Comparison of ENCODE assay signal across 8 cellular contexts in the genomic region with DNA sequence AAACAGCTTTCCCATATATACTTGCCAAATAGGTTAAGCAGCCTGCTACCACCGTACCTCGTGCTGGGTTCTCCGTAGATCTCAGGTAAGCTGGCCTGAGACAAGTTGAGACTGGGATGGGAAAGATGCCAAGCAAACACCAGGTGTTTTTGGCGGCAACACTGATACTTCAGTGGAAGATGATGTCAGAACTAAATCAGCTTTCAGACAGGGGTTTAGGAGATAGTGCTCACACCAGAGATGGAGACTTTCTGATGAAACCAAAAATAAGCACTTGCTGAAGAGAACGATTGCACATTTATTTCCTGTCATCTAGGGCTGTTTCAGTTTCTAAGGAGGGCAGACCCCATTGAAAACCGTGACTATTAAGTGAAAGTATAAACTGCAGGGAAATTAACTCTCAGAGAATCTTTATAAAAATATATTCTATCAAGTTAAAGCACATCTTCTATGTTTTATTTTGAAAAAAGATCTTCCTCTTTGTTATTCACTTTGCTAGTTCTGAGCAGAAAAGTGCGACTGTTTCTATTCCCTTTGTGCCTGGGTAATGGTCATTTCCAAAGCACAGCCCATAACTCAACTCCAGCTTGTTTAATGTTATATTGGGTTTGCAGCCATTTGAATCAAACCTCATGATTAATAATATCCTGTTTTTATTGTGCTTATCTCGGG.
DNase-seq lines count a peak whose midpoint lies in the region; ATAC-seq and TF ChIP-seq lines count a peak whose summit lies in the region.

No MANE protein-coding gene starts in this region.

- no peak for TF ChIP-seq EP300 in gastroesophageal sphincter (IDR thresholded peaks at IDR 0.05)

- no peaks in the 10 kb centered on the region for H3K36me3 Mint-ChIP-seq in activated CD4-positive, alpha-beta T cell treated with anti-CD3 and anti-CD28 coated beads, Interleukin-2, amount 10 ng/mL, durations not matched to agents 7 days and 5 days (ENCODE audit: low read depth)

- DNase-seq in activated CD4-positive, alpha-beta T cell treated with anti-CD3 and anti-CD28 coated beads, Interleukin-2, amount 10 ng/mL, durations not matched to agents 7 days and 5 days, result peak; percentile 10
- no peak for DNase-seq in activated CD4-positive, alpha-beta T cell treated with anti-CD3 and anti-CD28 coated beads, Interleukin-2, amount 50 U/mL, for 1 hour
- DNase-seq in NCI-H2029 treated with DMSO at 0.1 percent for 48 hours (lab: John Stamatoyannopoulos, UW) (peak; percentile 91), epithelial cell of prostate (ENCODE audit: low read depth, low spot score) (peak; percentile 1), PC-3 (no peak), superior temporal gyrus (ENCODE audit: extremely low spot score) (no peak)

- no peaks in the 10 kb centered on the region for H3K9me3 Mint-ChIP-seq in activated CD4-positive, alpha-beta T cell treated with anti-CD3 and anti-CD28 coated beads, Interleukin-2, amount 10 ng/mL, durations not matched to agents 7 days and 5 days

- H3K9me2 ChIP-seq in PC-3 (replicated peaks; ENCODE audit: low read length), result no peaks in the 10 kb centered on the region

- no peak overlapping the region for H3K4me3 ChIP-seq in PC-3 (ENCODE audit: low read length)
- H3K4me3 ChIP-seq in gastroesophageal sphincter, result no peak overlapping the region

- no peaks in the 10 kb centered on the region for H4K20me1 ChIP-seq in PC-3 (ENCODE audit: low read length)

- H3K4me1 Mint-ChIP-seq in activated CD4-positive, alpha-beta T cell treated with anti-CD3 and anti-CD28 coated beads, Interleukin-2, amount 10 ng/mL, durations not matched to agents 7 days and 5 days, result peaks cover 21% of the 10 kb centered on the region

- no peak overlapping the region for H3K4me2 ChIP-seq in PC-3 (ENCODE audit: low read length)

- H3K36me3 ChIP-seq in PC-3 (ENCODE audit: low read depth, low read length) (no peaks in the 10 kb centered on the region), gastroesophageal sphincter (peaks cover 0 to 70% of the 10 kb centered on the region in 2 donors)

- no peak overlapping the region for H3K9ac ChIP-seq in PC-3 (ENCODE audit: low read length)

- H3K27ac Mint-ChIP-seq in activated CD4-positive, alpha-beta T cell treated with anti-CD3 and anti-CD28 coated beads, Interleukin-2, amount 10 ng/mL, durations not matched to agents 7 days and 5 days, result peak overlapping the region; percentile 52

- CTCF ChIA-PET in activated CD4-positive, alpha-beta T cell treated with anti-CD3 and anti-CD28 coated beads, Interleukin-2, amount 10 ng/mL, durations not matched to agents 7 days and 5 days (lab: Charles Lee), result no interaction called here
- CTCF ChIA-PET in PC-3 (lab: Charles Lee), result no interaction called here

- no peaks in the 10 kb centered on the region for H3F3A ChIP-seq in PC-3 (ENCODE audit: low read length, unreplicated experiment)

- TF ChIP-seq CTCF in PC-3 (conservative IDR thresholded peaks at IDR 0.05; ENCODE audit: low read depth, low read length), result no peak
- TF ChIP-seq CTCF in gastroesophageal sphincter (IDR thresholded peaks at IDR 0.05), result no peak

- peak overlapping the region; percentile 25 for H3K27ac ChIP-seq in epithelial cell of prostate
- H3K27ac ChIP-seq in PC-3 (ENCODE audit: low read length), result no peak overlapping the region
- no peak overlapping the region for H3K27ac ChIP-seq in gastroesophageal sphincter

- ATAC-seq in HG02798 (IDR thresholded peaks at IDR 0.05; ENCODE audit: poor library complexity, unreplicated experiment) (peak; percentile 100), PC-3 (no peak), gastroesophageal sphincter (no peak)

- no peak overlapping the region for H2AFZ ChIP-seq in PC-3 (ENCODE audit: low read length)

- H3K4me3 Mint-ChIP-seq in activated CD4-positive, alpha-beta T cell treated with anti-CD3 and anti-CD28 coated beads, Interleukin-2, amount 10 ng/mL, durations not matched to agents 7 days and 5 days, result peak overlapping the region; percentile 20

- H3K27me3 ChIP-seq in PC-3 (ENCODE audit: low read length) (no peaks in the 10 kb centered on the region), gastroesophageal sphincter (no peaks in the 10 kb centered on the region)

- no peaks in the 10 kb centered on the region for H3K79me2 ChIP-seq in PC-3 (ENCODE audit: low read length)

- 63 to 74% methylated on average over 6 to 7 of the region's 8 CpGs for WGBS in gastroesophageal sphincter (ENCODE audit: low coverage in 1 of 2), 2 donors

- POLR2A ChIA-PET in activated CD4-positive, alpha-beta T cell treated with anti-CD3 and anti-CD28 coated beads, Interleukin-2, amount 10 ng/mL, durations not matched to agents 7 days and 5 days (lab: Charles Lee), result interaction anchor here (0.8 kb wide), 1 partner anchor 238 kb away, joined by 4 read pairs; no protein-coding TSS in a partner anchor
- POLR2A ChIA-PET in PC-3 (lab: Charles Lee; ENCODE audit: unreplicated experiment), result no interaction called here

- peaks cover 4% of the 10 kb centered on the region for H3K27me3 Mint-ChIP-seq in activated CD4-positive, alpha-beta T cell treated with anti-CD3 and anti-CD28 coated beads, Interleukin-2, amount 10 ng/mL, durations not matched to agents 7 days and 5 days

- no peaks in the 10 kb centered on the region for H3K9me3 ChIP-seq in PC-3 (ENCODE audit: low read length)
- H3K9me3 ChIP-seq in gastroesophageal sphincter, result no peaks in the 10 kb centered on the region

- intact Hi-C loops in PC-3 (cut with micrococcal nuclease), result no loop called here

- no peaks in the 10 kb centered on the region for H3K4me1 ChIP-seq in PC-3 (ENCODE audit: insufficient read depth, low read length)
- H3K4me1 ChIP-seq in gastroesophageal sphincter, result no peaks in the 10 kb centered on the region

- BruUV-seq in PC-3 (replicated peaks; lab: Mats Ljungman, UMichigan), result no TSS peak

- no peak for TF ChIP-seq POLR2A in gastroesophageal sphincter (IDR thresholded peaks at IDR 0.05)

Comparison
In these comparisons a context has a peak if more than half of its experiments do, and no peak if none do; other contexts are left out.
1. DNase-seq: peak in activated CD4-positive, alpha-beta T cell treated with anti-CD3 and anti-CD28 coated beads, Interleukin-2, amount 10 ng/mL, durations not matched to agents 7 days and 5 days (single experiment), NCI-H2029 treated with DMSO at 0.1 percent for 48 hours (single experiment) and epithelial cell of prostate (single experiment); none in activated CD4-positive, alpha-beta T cell treated with anti-CD3 and anti-CD28 coated beads, Interleukin-2, amount 50 U/mL, for 1 hour (single experiment), PC-3 (single experiment) and superior temporal gyrus (single experiment).